8 cellular contexts compared by ENCODE assay signal in the genomic region with DNA sequence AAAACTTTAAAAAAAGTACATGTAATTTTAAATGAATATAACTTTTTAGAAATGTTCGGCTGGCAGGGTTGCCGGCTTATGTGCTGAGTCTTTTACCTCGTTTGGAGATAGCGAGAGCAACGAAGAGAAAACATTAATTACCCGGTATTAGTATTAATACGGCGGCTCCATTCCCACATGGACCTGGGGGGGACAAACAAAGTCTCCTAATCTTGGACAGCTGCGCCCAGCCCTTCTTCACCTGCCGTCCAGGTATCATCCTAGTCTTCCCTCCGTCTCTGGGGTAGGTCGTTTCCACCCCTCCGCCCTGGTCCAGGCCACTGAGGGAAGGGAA. TPM values are rescaled to one million over a fixed set of nuclear protein-coding genes. Genes with fewer than 3 reads are reported as not detected.
DNase-seq lines count a peak whose midpoint lies in the region; ATAC-seq, FAIRE-seq and TF ChIP-seq lines count a peak whose summit lies in the region.

No MANE protein-coding gene starts in this region.

- H3K27me3 ChIP-seq in breast epithelium (no peaks in the 10 kb centered on the region), mesenchymal stem cell (ENCODE audit: control insufficient read depth in 1 of 2, insufficient read depth in 1 of 2, low read length in 2 of 2) (peaks cover 0 to 3% of the 10 kb centered on the region in 2 experiments), aorta (ENCODE audit: control insufficient read depth in 1 of 2, insufficient read depth in 2 of 2, low read length in 1 of 2) (no peaks in the 10 kb centered on the region)

- H2BK12ac ChIP-seq in mesenchymal stem cell (ENCODE audit: low read length in 2 of 2), result no peak overlapping the region

- peaks cover 7% of the 10 kb centered on the region for H3K79me1 ChIP-seq in mesenchymal stem cell (replicated peaks; ENCODE audit: low read length, poor library complexity, severe bottlenecking)

- CTCF ChIA-PET in A549 (lab: Yijun Ruan, JAX), result interaction anchor here (0.6 to 4.3 kb wide), 4 partner anchors 44 to 697 kb away, joined by 3 to 25 read pairs (median 10); partner anchors contain the start of gene SNAPC5

- H2AK5ac ChIP-seq in mesenchymal stem cell (ENCODE audit: low read length, severe bottlenecking), result no peak overlapping the region

- peak overlapping the region; percentile 97 for H2AFZ ChIP-seq in mesenchymal stem cell (ENCODE audit: low read depth, low read length)

- H2BK15ac ChIP-seq in mesenchymal stem cell (ENCODE audit: low read depth, poor library complexity, severe bottlenecking), result peak overlapping the region; percentile 89

- ATAC-seq in A549 (no peak; a peak in 2 of 6 replicates), HG03378 (IDR thresholded peaks at IDR 0.05; ENCODE audit: unreplicated experiment) (peak; percentile 3), aorta (ENCODE audit: low FRiP score) (no peak)

- H3K4ac ChIP-seq in mesenchymal stem cell (ENCODE audit: low read depth in 1 of 2, low read length in 2 of 2), result peak overlapping the region in 1 of 2 experiments; percentile 2

- H3K36me3 ChIP-seq in breast epithelium (no peaks in the 10 kb centered on the region), mesenchymal stem cell (ENCODE audit: control insufficient read depth in 1 of 2, insufficient read depth in 2 of 2, low read depth in 1 of 2, low read length in 2 of 2) (peaks cover 2 to 4% of the 10 kb centered on the region in 2 experiments), aorta (ENCODE audit: control insufficient read depth in 1 of 2, insufficient read depth in 2 of 2, low read length in 1 of 2) (no peaks in the 10 kb centered on the region)

- TF ChIP-seq CTCF in A549 (IDR thresholded peaks at IDR 0.05) (no peak), breast epithelium (IDR thresholded peaks at IDR 0.05) (no peak)

- H3K27ac ChIP-seq in A549 (peak overlapping the region; percentile 95), breast epithelium (peak overlapping the region; percentile 90 to 94), mesenchymal stem cell (ENCODE audit: low read length, poor library complexity, severe bottlenecking) (peak overlapping the region; percentile 17), aorta (ENCODE audit: low read depth in 1 of 2, low read length in 2 of 2) (peak overlapping the region; percentile 46 to 85)

- no peak for FAIRE-seq in A549 (lab: Jason Lieb, UNC)

- TF ChIP-seq RAD21 in A549 (conservative IDR thresholded peaks at IDR 0.05 in 1 of 2, IDR thresholded peaks at IDR 0.05 in 1 of 2), result no peak

- peak overlapping the region; percentile 51 for H3K4me3 ChIP-seq in A549
- H3K4me3 ChIP-seq in breast epithelium, result peak overlapping the region; percentile 65 to 91 (median 76)
- peak overlapping the region; percentile 85 to 92 for H3K4me3 ChIP-seq in mesenchymal stem cell (ENCODE audit: insufficient read depth in 1 of 2, low read depth in 1 of 2, low read length in 2 of 2)
- peak overlapping the region; percentile 82 for H3K4me3 ChIP-seq in aorta (ENCODE audit: low read length in 2 of 2)

- peak overlapping the region; percentile 78 for H3K4me2 ChIP-seq in A549
- H3K4me2 ChIP-seq in mesenchymal stem cell (ENCODE audit: low read length, poor library complexity, severe bottlenecking), result peak overlapping the region; percentile 99

- intact Hi-C loops in breast epithelium (cut with DNase I; ENCODE audit: low total_unique reads), result no loop called here
- intact Hi-C loops in aorta (cut with DNase I), result no loop called here

- no peak for DNase-seq in A549 (ENCODE audit: low read depth in 1 of 2, low spot score in 1 of 2)
- no peak for DNase-seq in breast epithelium (ENCODE audit: low spot score in 2 of 2)
- DNase-seq in mesenchymal stem cell, result no peak
- DNase-seq in aorta, result no peak
- DNase-seq in A172 (ENCODE audit: low spot score), result no peak
- DNase-seq in activated gamma-delta T cell (lab: John Stamatoyannopoulos, UW), result no peak
- no peak for DNase-seq in activated CD8-positive, alpha-beta memory T cell treated with anti-CD3 and anti-CD28 coated beads for 24 hours

- peak overlapping the region; percentile 95 for H4K8ac ChIP-seq in mesenchymal stem cell (ENCODE audit: low read length)

- peak overlapping the region in 1 of 2 experiments; percentile 73 for H3K23ac ChIP-seq in mesenchymal stem cell (ENCODE audit: low read length in 2 of 2)

- POLR2A ChIA-PET in A549 (lab: Yijun Ruan, JAX), result interaction anchor here (0.7 to 1.2 kb wide), 2 partner anchors 63 to 423 kb away, joined by 3 read pairs; partner anchors contain the start of genes RAB11A and TIPIN

- H3K4me1 ChIP-seq in A549 (peaks cover 26% of the 10 kb centered on the region), breast epithelium (peaks cover 0 to 7% of the 10 kb centered on the region in 2 donors), mesenchymal stem cell (ENCODE audit: control insufficient read depth, insufficient read depth, low read depth, low read length) (peaks cover 8% of the 10 kb centered on the region), aorta (ENCODE audit: control insufficient read depth in 1 of 2, insufficient read depth in 2 of 2, low read length in 2 of 2) (peaks cover 0 to 3% of the 10 kb centered on the region in 2 donors)

- TF ChIP-seq EP300 in A549 (IDR thresholded peaks at IDR 0.05), result no peak

- WGBS in A549 (ENCODE audit: missing lambda C conversion rate), result 12% methylated on average over 13 of the region's 13 CpGs
- WGBS in mesenchymal stem cell, result 17% methylated on average over 13 of the region's 13 CpGs
- 0 to 1% methylated on average over 12 to 13 of the region's 13 CpGs for WGBS in aorta, 2 donors

- H3K14ac ChIP-seq in mesenchymal stem cell (ENCODE audit: low read length in 2 of 2), result no peak overlapping the region

- no peak overlapping the region for H2BK5ac ChIP-seq in mesenchymal stem cell (ENCODE audit: low read depth, low read length, poor library complexity, severe bottlenecking)

- TF ChIP-seq POLR2A in A549 (IDR thresholded peaks at IDR 0.05; ENCODE audit: low read length) (no peak), breast epithelium (IDR thresholded peaks at IDR 0.05) (no peak)

- no peaks in the 10 kb centered on the region for H3K9me3 ChIP-seq in A549
- H3K9me3 ChIP-seq in breast epithelium, result no peaks in the 10 kb centered on the region
- no peaks in the 10 kb centered on the region for H3K9me3 ChIP-seq in mesenchymal stem cell (ENCODE audit: control insufficient read depth, low read length)
- no peaks in the 10 kb centered on the region for H3K9me3 ChIP-seq in aorta (ENCODE audit: control insufficient read depth, low read length)

- peak overlapping the region; percentile 84 for H2BK120ac ChIP-seq in mesenchymal stem cell (ENCODE audit: low read depth, low read length)

- peak overlapping the region; percentile 90 for H3K9ac ChIP-seq in mesenchymal stem cell (ENCODE audit: low read length)

- H3K18ac ChIP-seq in mesenchymal stem cell (ENCODE audit: low read depth in 1 of 2, low read length in 2 of 2), result peak overlapping the region in 1 of 2 experiments; percentile 96

- peak overlapping the region; percentile 37 for H4K91ac ChIP-seq in mesenchymal stem cell (ENCODE audit: low read length)

TF ChIP-seq in A549, 52 proteins besides CTCF, POLR2A, EP300 and RAD21 (continues in another document):
- no peak for TF ChIP-seq HOXB13 (CRISPR knock-in tag; IDR thresholded peaks at IDR 0.05; ENCODE audit: low read depth)
- TF ChIP-seq ZFP36 (IDR thresholded peaks at IDR 0.05; ENCODE audit: borderline replicate concordance, partially characterized antibody), result no peak
- peak; percentile 92 for TF ChIP-seq PHF8 (IDR thresholded peaks at IDR 0.05; ENCODE audit: borderline replicate concordance, low read depth)
- no peak for TF ChIP-seq HOXB5 (CRISPR knock-in tag; IDR thresholded peaks at IDR 0.05)
- no peak; the same call in 1 of the 2 replicates for TF ChIP-seq PBX3 (IDR thresholded peaks at IDR 0.05)

RNA-seq across cellular contexts. Expression of gene DIS3L, which starts 0.3 kb away (rescaled TPM):
- 64.3 and 74.9 TPM in 2 replicates for polyA plus RNA-seq in A549 (2011; rRNA removed)
- 20.0 and 22.0 TPM in 2 replicates for polyA plus RNA-seq in A549 (2012; cell fraction: cytosol; rRNA removed)
- 13.1 and 24.2 TPM in 2 replicates for polyA plus RNA-seq in A549 (2012; cell fraction: nucleus; rRNA removed)
- polyA plus RNA-seq in A549 (2017; fragmentation: RNase III; extraction: RNeasy Plus Mini Kit Qiagen cat#74134 plus additional on column Dnase treatment), result 43.6 to 47.9 TPM (median 44.6 TPM) in 3 replicates
- polyA minus RNA-seq in A549 (2011; rRNA and poly(A)+ RNA removed), result 57.4 and 61.2 TPM in 2 replicates
- total RNA-seq in breast epithelium, result 10 to 100 TPM; 37.0 to 46.4 (median 43.2) TPM
- polyA plus RNA-seq in mesenchymal stem cell (2013, experiment 1 of 2), result 8.3 TPM
- 7.3 TPM for polyA plus RNA-seq in mesenchymal stem cell (2013, experiment 2 of 2)
- 10 to 100 TPM; 18.3 to 36.2 TPM for total RNA-seq in aorta
- 10 to 100 TPM; 10.6 to 18.0 TPM for polyA plus RNA-seq in aorta
- 26.2 and 38.9 TPM in 2 replicates for total RNA-seq in A172 (2014; rRNA removed; shearing (Covaris generic))

RNA-seq across cellular contexts. Expression of gene MEGF11, which starts 39.5 kb away (rescaled TPM):
- polyA plus RNA-seq in A549 (2011; rRNA removed), result 0.25 and 0.33 TPM in 2 replicates
- 0.24 and 0.51 TPM in 2 replicates for polyA plus RNA-seq in A549 (2012; cell fraction: cytosol; rRNA removed)
- 0.72 and 0.78 TPM in 2 replicates for polyA plus RNA-seq in A549 (2012; cell fraction: nucleus; rRNA removed)
- 0.31 to 0.49 TPM (median 0.37 TPM) in 3 replicates for polyA plus RNA-seq in A549 (2017; fragmentation: RNase III; extraction: RNeasy Plus Mini Kit Qiagen cat#74134 plus additional on column Dnase treatment)
- polyA minus RNA-seq in A549 (2011; rRNA and poly(A)+ RNA removed), result 0.44 and 0.74 TPM in 2 replicates
- not detected for total RNA-seq in breast epithelium
- not detected for polyA plus RNA-seq in mesenchymal stem cell (2013, experiment 1 of 2)
- not detected for polyA plus RNA-seq in mesenchymal stem cell (2013, experiment 2 of 2)
- not detected for total RNA-seq in aorta
- polyA plus RNA-seq in aorta, result not detected
- 0.02 and 0.57 TPM in 2 replicates for total RNA-seq in A172 (2014; rRNA removed; shearing (Covaris generic))

Comparison
In these comparisons a context has a peak if more than half of its experiments do, and no peak if none do; other contexts are left out.
1. H3K27ac ChIP-seq: peak in every context shown above with its lines; median percentile 95 in A549; 92 in breast epithelium; 66 in aorta; 17 in mesenchymal stem cell.